In the genomic region with DNA sequence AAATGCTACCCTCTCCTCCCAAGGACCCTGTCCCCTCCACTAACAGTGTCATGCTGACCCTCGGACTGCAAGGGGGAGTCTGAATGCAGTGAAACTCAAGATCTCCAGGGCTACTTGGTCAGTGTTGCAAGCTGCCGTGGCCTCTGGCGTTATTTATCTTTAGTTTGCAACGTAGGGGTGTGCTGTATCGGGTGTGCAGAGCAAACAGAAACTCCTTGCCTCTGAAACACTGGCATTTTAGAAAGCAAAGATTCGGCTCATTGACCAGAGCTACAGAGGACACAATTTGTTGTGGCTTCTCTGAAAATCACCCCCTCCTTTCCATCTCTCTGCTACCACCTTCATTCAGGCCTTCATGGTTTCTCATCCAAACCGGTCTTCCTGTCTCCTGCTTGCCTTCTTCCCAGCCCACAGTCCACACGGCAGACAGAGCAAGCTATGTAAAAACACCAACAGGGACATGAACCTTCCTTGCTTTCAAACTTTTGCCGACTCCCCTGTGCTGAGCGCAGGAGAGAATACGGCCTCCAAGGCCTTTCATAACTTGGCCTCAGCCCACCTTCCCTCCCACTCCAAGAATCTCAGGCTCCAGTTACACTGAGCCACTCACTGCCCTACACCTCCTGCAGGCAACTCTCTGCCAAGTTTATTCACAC, we compare ENCODE assay signal across 1 cellular context.
A peak's percentile ranks its signal among the peaks of the same experiment; 100 is the strongest.
TF ChIP-seq lines count a peak whose summit lies in the region.

No MANE protein-coding gene starts in this region.

TF ChIP-seq in HepG2, 621 proteins besides CTCF, POLR2A, EP300 and RAD21 (continued from another document and continues in another):
- TF ChIP-seq, protein P1, sequence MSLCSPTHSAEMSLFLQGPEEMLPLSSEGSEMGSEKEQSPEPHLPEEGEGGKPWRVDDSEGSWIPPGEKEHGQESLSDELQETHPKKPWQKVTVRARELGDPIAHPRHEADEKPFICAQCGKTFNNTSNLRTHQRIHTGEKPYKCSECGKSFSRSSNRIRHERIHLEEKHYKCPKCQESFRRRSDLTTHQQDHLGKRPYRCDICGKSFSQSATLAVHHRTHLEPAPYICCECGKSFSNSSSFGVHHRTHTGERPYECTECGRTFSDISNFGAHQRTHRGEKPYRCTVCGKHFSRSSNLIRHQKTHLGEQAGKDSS (CRISPR knock-in tag; IDR thresholded peaks at IDR 0.05; ENCODE audit: borderline replicate concordance, low read depth), result no peak
- no peak for TF ChIP-seq PAF1 (CRISPR knock-in tag; IDR thresholded peaks at IDR 0.05)
- TF ChIP-seq, protein P2, sequence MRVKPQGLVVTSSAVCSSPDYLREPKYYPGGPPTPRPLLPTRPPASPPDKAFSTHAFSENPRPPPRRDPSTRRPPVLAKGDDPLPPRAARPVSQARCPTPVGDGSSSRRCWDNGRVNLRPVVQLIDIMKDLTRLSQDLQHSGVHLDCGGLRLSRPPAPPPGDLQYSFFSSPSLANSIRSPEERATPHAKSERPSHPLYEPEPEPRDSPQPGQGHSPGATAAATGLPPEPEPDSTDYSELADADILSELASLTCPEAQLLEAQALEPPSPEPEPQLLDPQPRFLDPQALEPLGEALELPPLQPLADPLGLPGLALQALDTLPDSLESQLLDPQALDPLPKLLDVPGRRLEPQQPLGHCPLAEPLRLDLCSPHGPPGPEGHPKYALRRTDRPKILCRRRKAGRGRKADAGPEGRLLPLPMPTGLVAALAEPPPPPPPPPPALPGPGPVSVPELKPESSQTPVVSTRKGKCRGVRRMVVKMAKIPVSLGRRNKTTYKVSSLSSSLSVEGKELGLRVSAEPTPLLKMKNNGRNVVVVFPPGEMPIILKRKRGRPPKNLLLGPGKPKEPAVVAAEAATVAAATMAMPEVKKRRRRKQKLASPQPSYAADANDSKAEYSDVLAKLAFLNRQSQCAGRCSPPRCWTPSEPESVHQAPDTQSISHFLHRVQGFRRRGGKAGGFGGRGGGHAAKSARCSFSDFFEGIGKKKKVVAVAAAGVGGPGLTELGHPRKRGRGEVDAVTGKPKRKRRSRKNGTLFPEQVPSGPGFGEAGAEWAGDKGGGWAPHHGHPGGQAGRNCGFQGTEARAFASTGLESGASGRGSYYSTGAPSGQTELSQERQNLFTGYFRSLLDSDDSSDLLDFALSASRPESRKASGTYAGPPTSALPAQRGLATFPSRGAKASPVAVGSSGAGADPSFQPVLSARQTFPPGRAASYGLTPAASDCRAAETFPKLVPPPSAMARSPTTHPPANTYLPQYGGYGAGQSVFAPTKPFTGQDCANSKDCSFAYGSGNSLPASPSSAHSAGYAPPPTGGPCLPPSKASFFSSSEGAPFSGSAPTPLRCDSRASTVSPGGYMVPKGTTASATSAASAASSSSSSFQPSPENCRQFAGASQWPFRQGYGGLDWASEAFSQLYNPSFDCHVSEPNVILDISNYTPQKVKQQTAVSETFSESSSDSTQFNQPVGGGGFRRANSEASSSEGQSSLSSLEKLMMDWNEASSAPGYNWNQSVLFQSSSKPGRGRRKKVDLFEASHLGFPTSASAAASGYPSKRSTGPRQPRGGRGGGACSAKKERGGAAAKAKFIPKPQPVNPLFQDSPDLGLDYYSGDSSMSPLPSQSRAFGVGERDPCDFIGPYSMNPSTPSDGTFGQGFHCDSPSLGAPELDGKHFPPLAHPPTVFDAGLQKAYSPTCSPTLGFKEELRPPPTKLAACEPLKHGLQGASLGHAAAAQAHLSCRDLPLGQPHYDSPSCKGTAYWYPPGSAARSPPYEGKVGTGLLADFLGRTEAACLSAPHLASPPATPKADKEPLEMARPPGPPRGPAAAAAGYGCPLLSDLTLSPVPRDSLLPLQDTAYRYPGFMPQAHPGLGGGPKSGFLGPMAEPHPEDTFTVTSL (CRISPR knock-in tag; IDR thresholded peaks at IDR 0.05; ENCODE audit: borderline replicate concordance), result no peak
- TF ChIP-seq, protein P3, sequence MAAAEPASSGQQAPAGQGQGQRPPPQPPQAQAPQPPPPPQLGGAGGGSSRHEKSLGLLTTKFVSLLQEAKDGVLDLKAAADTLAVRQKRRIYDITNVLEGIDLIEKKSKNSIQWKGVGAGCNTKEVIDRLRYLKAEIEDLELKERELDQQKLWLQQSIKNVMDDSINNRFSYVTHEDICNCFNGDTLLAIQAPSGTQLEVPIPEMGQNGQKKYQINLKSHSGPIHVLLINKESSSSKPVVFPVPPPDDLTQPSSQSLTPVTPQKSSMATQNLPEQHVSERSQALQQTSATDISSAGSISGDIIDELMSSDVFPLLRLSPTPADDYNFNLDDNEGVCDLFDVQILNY (CRISPR knock-in tag; conservative IDR thresholded peaks at IDR 0.05), result no peak
- TF ChIP-seq ZNF33B (CRISPR knock-in tag; IDR thresholded peaks at IDR 0.05), result no peak
- no peak for TF ChIP-seq ZNF547 (CRISPR knock-in tag; IDR thresholded peaks at IDR 0.05)
- TF ChIP-seq MBNL3 (CRISPR knock-in tag; conservative IDR thresholded peaks at IDR 0.05), result no peak
- 0 out of 2 replicates have a peak, but pooled peaks have one; percentile 16 for TF ChIP-seq ZNF501 (CRISPR knock-in tag; IDR thresholded peaks at IDR 0.05)
- no peak for TF ChIP-seq ZNF44 (CRISPR knock-in tag; IDR thresholded peaks at IDR 0.05)
- no peak for TF ChIP-seq HIVEP1 (CRISPR knock-in tag; IDR thresholded peaks at IDR 0.05)
- TF ChIP-seq, protein P4, sequence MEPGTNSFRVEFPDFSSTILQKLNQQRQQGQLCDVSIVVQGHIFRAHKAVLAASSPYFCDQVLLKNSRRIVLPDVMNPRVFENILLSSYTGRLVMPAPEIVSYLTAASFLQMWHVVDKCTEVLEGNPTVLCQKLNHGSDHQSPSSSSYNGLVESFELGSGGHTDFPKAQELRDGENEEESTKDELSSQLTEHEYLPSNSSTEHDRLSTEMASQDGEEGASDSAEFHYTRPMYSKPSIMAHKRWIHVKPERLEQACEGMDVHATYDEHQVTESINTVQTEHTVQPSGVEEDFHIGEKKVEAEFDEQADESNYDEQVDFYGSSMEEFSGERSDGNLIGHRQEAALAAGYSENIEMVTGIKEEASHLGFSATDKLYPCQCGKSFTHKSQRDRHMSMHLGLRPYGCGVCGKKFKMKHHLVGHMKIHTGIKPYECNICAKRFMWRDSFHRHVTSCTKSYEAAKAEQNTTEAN (CRISPR knock-in tag; conservative IDR thresholded peaks at IDR 0.05), result 0 out of 2 replicates have a peak, but pooled peaks have one; percentile 39
- no peak for TF ChIP-seq GABPA (IDR thresholded peaks at IDR 0.05; ENCODE audit: low read depth, low read length)
- no peak for TF ChIP-seq GABPA (CRISPR knock-in tag; IDR thresholded peaks at IDR 0.05; ENCODE audit: low read depth)
- TF ChIP-seq ZFP1 (CRISPR knock-in tag; IDR thresholded peaks at IDR 0.05), result no peak
- no peak for TF ChIP-seq CENPBD1 (CRISPR knock-in tag; IDR thresholded peaks at IDR 0.05; ENCODE audit: borderline replicate concordance, low read depth)
- no peak for TF ChIP-seq ZNF879 (CRISPR knock-in tag; IDR thresholded peaks at IDR 0.05)
- no peak for TF ChIP-seq FOXM1 (CRISPR knock-in tag; IDR thresholded peaks at IDR 0.05)
- peak; percentile 44 for TF ChIP-seq MED1 (CRISPR knock-in tag; IDR thresholded peaks at IDR 0.05)
- TF ChIP-seq, protein P5, sequence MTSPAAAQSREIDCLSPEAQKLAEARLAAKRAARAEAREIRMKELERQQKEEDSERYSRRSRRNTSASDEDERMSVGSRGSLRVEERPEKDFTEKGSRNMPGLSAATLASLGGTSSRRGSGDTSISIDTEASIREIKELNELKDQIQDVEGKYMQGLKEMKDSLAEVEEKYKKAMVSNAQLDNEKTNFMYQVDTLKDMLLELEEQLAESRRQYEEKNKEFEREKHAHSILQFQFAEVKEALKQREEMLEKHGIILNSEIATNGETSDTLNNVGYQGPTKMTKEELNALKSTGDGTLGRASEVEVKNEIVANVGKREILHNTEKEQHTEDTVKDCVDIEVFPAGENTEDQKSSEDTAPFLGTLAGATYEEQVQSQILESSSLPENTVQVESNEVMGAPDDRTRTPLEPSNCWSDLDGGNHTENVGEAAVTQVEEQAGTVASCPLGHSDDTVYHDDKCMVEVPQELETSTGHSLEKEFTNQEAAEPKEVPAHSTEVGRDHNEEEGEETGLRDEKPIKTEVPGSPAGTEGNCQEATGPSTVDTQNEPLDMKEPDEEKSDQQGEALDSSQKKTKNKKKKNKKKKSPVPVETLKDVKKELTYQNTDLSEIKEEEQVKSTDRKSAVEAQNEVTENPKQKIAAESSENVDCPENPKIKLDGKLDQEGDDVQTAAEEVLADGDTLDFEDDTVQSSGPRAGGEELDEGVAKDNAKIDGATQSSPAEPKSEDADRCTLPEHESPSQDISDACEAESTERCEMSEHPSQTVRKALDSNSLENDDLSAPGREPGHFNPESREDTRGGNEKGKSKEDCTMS (CRISPR knock-in tag; conservative IDR thresholded peaks at IDR 0.05), result no peak
- TF ChIP-seq ATM (IDR thresholded peaks at IDR 0.05; ENCODE audit: borderline replicate concordance), result no peak
- no peak for TF ChIP-seq POLR2AphosphoS5 (IDR thresholded peaks at IDR 0.05; ENCODE audit: low read depth, low read length)
- TF ChIP-seq ZEB1 (IDR thresholded peaks at IDR 0.05; ENCODE audit: insufficient replicate concordance, low read depth), result no peak
- no peak for TF ChIP-seq ZIK1 (CRISPR knock-in tag; IDR thresholded peaks at IDR 0.05; ENCODE audit: borderline replicate concordance, low read depth)
- no peak for TF ChIP-seq ZNF20 (CRISPR knock-in tag; IDR thresholded peaks at IDR 0.05)
- TF ChIP-seq FOXA3 (CRISPR knock-in tag; IDR thresholded peaks at IDR 0.05), result peak; percentile 48; the same call in 1 of the 2 replicates
- TF ChIP-seq ZNF121 (CRISPR knock-in tag; IDR thresholded peaks at IDR 0.05), result no peak
- no peak; a peak in 1 of 4 replicates for TF ChIP-seq KLF16 (CRISPR knock-in tag; IDR thresholded peaks at IDR 0.05)
- TF ChIP-seq MLXIP (CRISPR knock-in tag; IDR thresholded peaks at IDR 0.05; ENCODE audit: borderline replicate concordance), result no peak
- TF ChIP-seq, protein P6, sequence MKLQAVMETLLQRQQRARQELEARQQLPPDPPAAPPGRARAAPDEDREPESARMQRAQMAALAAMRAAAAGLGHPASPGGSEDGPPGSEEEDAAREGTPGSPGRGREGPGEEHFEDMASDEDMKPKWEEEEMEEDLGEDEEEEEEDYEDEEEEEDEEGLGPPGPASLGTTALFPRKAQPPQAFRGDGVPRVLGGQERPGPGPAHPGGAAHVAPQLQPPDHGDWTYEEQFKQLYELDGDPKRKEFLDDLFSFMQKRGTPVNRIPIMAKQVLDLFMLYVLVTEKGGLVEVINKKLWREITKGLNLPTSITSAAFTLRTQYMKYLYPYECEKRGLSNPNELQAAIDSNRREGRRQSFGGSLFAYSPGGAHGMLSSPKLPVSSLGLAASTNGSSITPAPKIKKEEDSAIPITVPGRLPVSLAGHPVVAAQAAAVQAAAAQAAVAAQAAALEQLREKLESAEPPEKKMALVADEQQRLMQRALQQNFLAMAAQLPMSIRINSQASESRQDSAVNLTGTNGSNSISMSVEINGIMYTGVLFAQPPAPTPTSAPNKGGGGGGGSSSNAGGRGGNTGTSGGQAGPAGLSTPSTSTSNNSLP (IDR thresholded peaks at IDR 0.05; ENCODE audit: low read depth, low read length), result no peak
- TF ChIP-seq, protein P7, sequence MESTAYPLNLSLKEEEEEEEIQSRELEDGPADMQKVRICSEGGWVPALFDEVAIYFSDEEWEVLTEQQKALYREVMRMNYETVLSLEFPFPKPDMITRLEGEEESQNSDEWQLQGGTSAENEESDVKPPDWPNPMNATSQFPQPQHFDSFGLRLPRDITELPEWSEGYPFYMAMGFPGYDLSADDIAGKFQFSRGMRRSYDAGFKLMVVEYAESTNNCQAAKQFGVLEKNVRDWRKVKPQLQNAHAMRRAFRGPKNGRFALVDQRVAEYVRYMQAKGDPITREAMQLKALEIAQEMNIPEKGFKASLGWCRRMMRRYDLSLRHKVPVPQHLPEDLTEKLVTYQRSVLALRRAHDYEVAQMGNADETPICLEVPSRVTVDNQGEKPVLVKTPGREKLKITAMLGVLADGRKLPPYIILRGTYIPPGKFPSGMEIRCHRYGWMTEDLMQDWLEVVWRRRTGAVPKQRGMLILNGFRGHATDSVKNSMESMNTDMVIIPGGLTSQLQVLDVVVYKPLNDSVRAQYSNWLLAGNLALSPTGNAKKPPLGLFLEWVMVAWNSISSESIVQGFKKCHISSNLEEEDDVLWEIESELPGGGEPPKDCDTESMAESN (CRISPR knock-in tag; conservative IDR thresholded peaks at IDR 0.05), result peak; percentile 68
- TF ChIP-seq ZBED4 (CRISPR knock-in tag; IDR thresholded peaks at IDR 0.05; ENCODE audit: borderline replicate concordance), result no peak
